Comparison of ENCODE assay signal across 9 cellular contexts in the genomic region with DNA sequence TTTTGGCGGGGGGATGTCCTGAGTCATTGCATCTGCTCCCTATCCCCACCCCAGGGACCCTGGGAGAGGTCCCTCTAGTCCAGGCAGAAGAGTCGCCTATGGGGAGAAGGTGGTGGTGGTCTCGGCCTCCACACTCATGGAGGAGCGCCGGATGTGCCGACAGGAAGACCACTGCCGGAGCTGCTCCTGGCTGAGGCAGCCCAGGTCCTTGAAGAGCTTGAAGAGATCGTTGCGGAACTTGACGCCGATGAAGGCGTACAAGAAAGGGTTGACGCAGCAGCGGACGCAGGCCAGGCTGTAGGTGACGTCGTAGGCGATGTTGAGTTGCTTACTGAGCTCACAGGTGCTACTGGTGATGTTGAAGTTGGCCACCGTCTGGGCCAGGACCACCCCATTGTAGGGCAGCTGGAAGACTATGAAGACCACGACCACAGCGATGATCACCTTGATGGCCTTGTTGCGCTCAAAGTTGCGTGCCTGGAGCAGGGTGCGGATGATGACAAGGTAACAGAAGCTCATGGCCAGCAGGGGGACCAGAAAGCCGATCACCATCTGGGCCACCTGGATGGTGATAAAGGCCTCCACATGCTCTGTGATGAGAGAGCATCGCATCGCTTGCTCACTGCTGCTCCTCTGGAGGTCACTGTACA. TPM values are rescaled to one million over a fixed set of nuclear protein-coding genes. Genes with fewer than 3 reads are reported as not detected.
DNase-seq lines count a peak whose midpoint lies in the region; ATAC-seq and TF ChIP-seq lines count a peak whose summit lies in the region.
"Had no signal": no experiment of that assay in that cellular context is flagged by ENCODE, and none has a peak within 500 bp of the region (broad histone marks: within the 10 kb centered on the region; RNA-seq: fewer than 3 reads in every experiment).

No MANE protein-coding gene starts in this region.

- H3K79me1 ChIP-seq in trophoblast cell (ENCODE audit: low read length) = peaks cover 57% of the 10 kb centered on the region

- H2BK12ac ChIP-seq in trophoblast cell (ENCODE audit: low read length) = peak overlapping the region; percentile 75

- H3K23ac ChIP-seq in trophoblast cell (ENCODE audit: low read length) = no peak overlapping the region

- no CpG with 5 or more reads among the region's 27 CpGs for WGBS in trophoblast cell (ENCODE audit: extremely low coverage, insufficient coverage, insufficient read length)

- peaks cover 2% of the 10 kb centered on the region for H3K79me2 ChIP-seq in trophoblast cell (ENCODE audit: control insufficient read depth, insufficient read depth, low read length, poor library complexity)

- DNase-seq in CD4-positive, CD25-positive, alpha-beta regulatory T cell = no peak
- DNase-seq in effector memory CD4-positive, alpha-beta T cell = no peak
- no peak for DNase-seq in trophoblast cell
- no peak for DNase-seq in foreskin keratinocyte
- no peak for DNase-seq in SK-N-DZ (ENCODE audit: low spot score)
- no peak for DNase-seq in NCI-H748 treated with DMSO at 0.1 percent for 48 hours (lab: John Stamatoyannopoulos, UW)
- DNase-seq in NK-92 (lab: John Stamatoyannopoulos, UW; ENCODE audit: unreplicated experiment) = no peak

- H3K9me3 ChIP-seq in CD4-positive, CD25-positive, alpha-beta regulatory T cell (ENCODE audit: control insufficient read depth in 2 of 2, low read length in 2 of 2) = no peaks in the 10 kb centered on the region
- H3K9me3 ChIP-seq in effector memory CD4-positive, alpha-beta T cell (ENCODE audit: control insufficient read depth, low read length) = no peaks in the 10 kb centered on the region
- peaks cover 4% of the 10 kb centered on the region for H3K9me3 ChIP-seq in trophoblast cell (ENCODE audit: insufficient read depth, low read depth, low read length)

- H3K9ac ChIP-seq in trophoblast cell (ENCODE audit: low read length) = no peak overlapping the region

- H3K4me2 ChIP-seq in trophoblast cell (ENCODE audit: low read length) = no peak overlapping the region

- peaks cover 50% of the 10 kb centered on the region for H3K36me3 Mint-ChIP-seq in CD4-positive, CD25-positive, alpha-beta regulatory T cell
- H3K36me3 Mint-ChIP-seq in T-helper 1 cell treated with Interleukin-12 subunit alpha and Interleukin-12 subunit beta and Interleukin-4 antibody, amounts not matched to agents 30 μg/mL and 1 μg/mL, for 36 hours (ENCODE audit: low read depth) = peaks cover 83% of the 10 kb centered on the region

- peak overlapping the region; percentile 68 for H2BK5ac ChIP-seq in trophoblast cell (ENCODE audit: low read depth, low read length, poor library complexity)

- H3K14ac ChIP-seq in trophoblast cell (ENCODE audit: low read length) = peak overlapping the region; percentile 68

- H3K4me1 Mint-ChIP-seq in CD4-positive, CD25-positive, alpha-beta regulatory T cell = peaks cover 14 to 99% (median 49%) of the 10 kb centered on the region in 4 donors
- peaks cover 76% of the 10 kb centered on the region for H3K4me1 Mint-ChIP-seq in T-helper 1 cell treated with Interleukin-12 subunit alpha and Interleukin-12 subunit beta and Interleukin-4 antibody, amounts not matched to agents 30 μg/mL and 1 μg/mL, for 36 hours (ENCODE audit: low read depth)

- peak overlapping the region; percentile 53 for H2AK5ac ChIP-seq in trophoblast cell (ENCODE audit: low read length)

- H3K18ac ChIP-seq in trophoblast cell (ENCODE audit: low read length) = peak overlapping the region; percentile 31

- peak in 1 of 2 donors; percentile 28 for ATAC-seq in CD4-positive, CD25-positive, alpha-beta regulatory T cell (ENCODE audit: low read depth in 2 of 2)
- ATAC-seq in foreskin keratinocyte = no peak

- H4K91ac ChIP-seq in trophoblast cell (ENCODE audit: low read depth, low read length) = peak overlapping the region; percentile 72

- no peaks in the 10 kb centered on the region for H3K27me3 ChIP-seq in CD4-positive, CD25-positive, alpha-beta regulatory T cell (ENCODE audit: control insufficient read depth, insufficient read depth, low read length)
- H3K27me3 ChIP-seq in effector memory CD4-positive, alpha-beta T cell (replicated peaks; ENCODE audit: control insufficient read depth, insufficient read depth, low read length, poor library complexity, severe bottlenecking) = no peaks in the 10 kb centered on the region
- H3K27me3 ChIP-seq in trophoblast cell (ENCODE audit: insufficient read depth, low read length) = no peaks in the 10 kb centered on the region
- peaks cover 37% of the 10 kb centered on the region for H3K27me3 ChIP-seq in foreskin keratinocyte

- peak overlapping the region; percentile 14 for H2AFZ ChIP-seq in trophoblast cell (ENCODE audit: insufficient read depth, low read length, poor library complexity)

- peak overlapping the region in 3 of 4 donors; percentile 74 to 85 (median 79) for H3K4me3 Mint-ChIP-seq in CD4-positive, CD25-positive, alpha-beta regulatory T cell
- H3K4me3 Mint-ChIP-seq in T-helper 1 cell treated with Interleukin-12 subunit alpha and Interleukin-12 subunit beta and Interleukin-4 antibody, amounts not matched to agents 30 μg/mL and 1 μg/mL, for 36 hours = peak overlapping the region; percentile 71

- H3K9me3 Mint-ChIP-seq in CD4-positive, CD25-positive, alpha-beta regulatory T cell = no peaks in the 10 kb centered on the region
- no peaks in the 10 kb centered on the region for H3K9me3 Mint-ChIP-seq in T-helper 1 cell treated with Interleukin-12 subunit alpha and Interleukin-12 subunit beta and Interleukin-4 antibody, amounts not matched to agents 30 μg/mL and 1 μg/mL, for 36 hours

- H3K27ac Mint-ChIP-seq in CD4-positive, CD25-positive, alpha-beta regulatory T cell = peak overlapping the region; percentile 94 to 99 (median 95)
- H3K27ac Mint-ChIP-seq in T-helper 1 cell treated with Interleukin-12 subunit alpha and Interleukin-12 subunit beta and Interleukin-4 antibody, amounts not matched to agents 30 μg/mL and 1 μg/mL, for 36 hours = peak overlapping the region; percentile 86

- H3K27me3 Mint-ChIP-seq in CD4-positive, CD25-positive, alpha-beta regulatory T cell = no peaks in the 10 kb centered on the region
- H3K27me3 Mint-ChIP-seq in T-helper 1 cell treated with Interleukin-12 subunit alpha and Interleukin-12 subunit beta and Interleukin-4 antibody, amounts not matched to agents 30 μg/mL and 1 μg/mL, for 36 hours (ENCODE audit: low read depth) = no peaks in the 10 kb centered on the region

- peak overlapping the region; percentile 64 for H3K27ac ChIP-seq in CD4-positive, CD25-positive, alpha-beta regulatory T cell (ENCODE audit: insufficient read depth, low read length, poor library complexity, severe bottlenecking)
- H3K27ac ChIP-seq in effector memory CD4-positive, alpha-beta T cell (ENCODE audit: insufficient read depth, low read length, poor library complexity, severe bottlenecking) = peak overlapping the region; percentile 22
- H3K27ac ChIP-seq in trophoblast cell (ENCODE audit: low read depth, low read length) (peak overlapping the region; percentile 38), foreskin keratinocyte (no peak overlapping the region)

- peak overlapping the region; percentile 20 for H2BK120ac ChIP-seq in trophoblast cell (ENCODE audit: insufficient read depth, low read length, poor library complexity)

- H3K4ac ChIP-seq in trophoblast cell (ENCODE audit: low read depth, low read length) = peak overlapping the region; percentile 21

- peak overlapping the region; percentile 51 for H4K8ac ChIP-seq in trophoblast cell (ENCODE audit: low read depth, low read length)

- no peak overlapping the region for H4K12ac ChIP-seq in trophoblast cell (ENCODE audit: low read depth, low read length)

- TF ChIP-seq CTCF in foreskin keratinocyte (conservative IDR thresholded peaks at IDR 0.05) = no peak

- peak overlapping the region; percentile 15 for H3K4me3 ChIP-seq in CD4-positive, CD25-positive, alpha-beta regulatory T cell (ENCODE audit: low read depth, low read length)
- H3K4me3 ChIP-seq in effector memory CD4-positive, alpha-beta T cell (ENCODE audit: insufficient read depth, low read depth, low read length, poor library complexity, severe bottlenecking) = no peak overlapping the region
- no peak overlapping the region for H3K4me3 ChIP-seq in trophoblast cell (ENCODE audit: low read depth, low read length)
- H3K4me3 ChIP-seq: SK-N-MC had no signal

- H3K36me3 ChIP-seq in CD4-positive, CD25-positive, alpha-beta regulatory T cell (ENCODE audit: control insufficient read depth, insufficient read depth, low read length) = peaks cover 79% of the 10 kb centered on the region
- H3K36me3 ChIP-seq in effector memory CD4-positive, alpha-beta T cell (ENCODE audit: control insufficient read depth, insufficient read depth, low read length) = peaks cover 59% of the 10 kb centered on the region
- H3K36me3 ChIP-seq in trophoblast cell (ENCODE audit: control insufficient read depth in 1 of 2, insufficient read depth in 2 of 2, low read length in 2 of 2) = peaks cover 0 to 3% of the 10 kb centered on the region in 2 experiments

- peaks cover 81% of the 10 kb centered on the region for H3K4me1 ChIP-seq in CD4-positive, CD25-positive, alpha-beta regulatory T cell (ENCODE audit: control insufficient read depth, insufficient read depth, low read length, poor library complexity, severe bottlenecking)
- H3K4me1 ChIP-seq in effector memory CD4-positive, alpha-beta T cell (ENCODE audit: control insufficient read depth, insufficient read depth, low read length, poor library complexity, severe bottlenecking) = peaks cover 34% of the 10 kb centered on the region
- H3K4me1 ChIP-seq in trophoblast cell (ENCODE audit: control insufficient read depth in 1 of 2, insufficient read depth in 2 of 2, low read length in 2 of 2) = peaks cover 58 to 67% of the 10 kb centered on the region in 2 experiments
- peaks cover under 1% of the 10 kb centered on the region for H3K4me1 ChIP-seq in foreskin keratinocyte

RNA-seq across cellular contexts. Expression of gene CCR7, which starts 10.5 kb away (rescaled TPM):
- total RNA-seq in CD4-positive, CD25-positive, alpha-beta regulatory T cell = 192 TPM
- polyA plus RNA-seq in CD4-positive, CD25-positive, alpha-beta regulatory T cell = 100 to 1,000 TPM; 351 to 828 (median 609) TPM
- 217 and 236 TPM in 2 replicates for polyA plus RNA-seq in trophoblast cell (2013)
- not detected in 2 replicates for total RNA-seq in foreskin keratinocyte
- polyA plus RNA-seq in foreskin keratinocyte = not detected in 2 replicates
- 0.07 TPM in 1 of 2 replicates, not detected in the other for polyA plus RNA-seq in SK-N-DZ (2014; cell fraction: cytosol; rRNA removed)
- polyA plus RNA-seq in SK-N-DZ (2014; cell fraction: nucleus; rRNA removed) = not detected in 2 replicates

RNA-seq across cellular contexts. Expression of gene TNS4, which starts 53.3 kb away (rescaled TPM):
- total RNA-seq in CD4-positive, CD25-positive, alpha-beta regulatory T cell = 1.1 TPM
- polyA plus RNA-seq in CD4-positive, CD25-positive, alpha-beta regulatory T cell = under 1 TPM in 1 of 4 donors, not detected in 3; 0.16 TPM
- polyA plus RNA-seq in trophoblast cell (2013) = 0.79 and 1.1 TPM in 2 replicates
- total RNA-seq in foreskin keratinocyte = 285 and 352 TPM in 2 replicates
- polyA plus RNA-seq in foreskin keratinocyte = 271 and 305 TPM in 2 replicates
- polyA plus RNA-seq in SK-N-DZ (2014; cell fraction: cytosol; rRNA removed) = 0.09 TPM in 1 of 2 replicates, not detected in the other
- not detected in 2 replicates for polyA plus RNA-seq in SK-N-DZ (2014; cell fraction: nucleus; rRNA removed)

Comparison
In these comparisons a context has a peak if more than half of its experiments do, and no peak if none do; other contexts are left out.
1. RNA of gene CCR7, which starts 10.5 kb away (total RNA-seq): 192 TPM in CD4-positive, CD25-positive, alpha-beta regulatory T cell (single experiment); not detected in foreskin keratinocyte; every median in the first group is over 100 times any median in the second.
2. RNA of gene TNS4, which starts 53.3 kb away (total RNA-seq): 285 to 352 TPM in foreskin keratinocyte; 1.1 TPM in CD4-positive, CD25-positive, alpha-beta regulatory T cell (single experiment); every median in the first group is over 100 times any median in the second.